In the genomic region with DNA sequence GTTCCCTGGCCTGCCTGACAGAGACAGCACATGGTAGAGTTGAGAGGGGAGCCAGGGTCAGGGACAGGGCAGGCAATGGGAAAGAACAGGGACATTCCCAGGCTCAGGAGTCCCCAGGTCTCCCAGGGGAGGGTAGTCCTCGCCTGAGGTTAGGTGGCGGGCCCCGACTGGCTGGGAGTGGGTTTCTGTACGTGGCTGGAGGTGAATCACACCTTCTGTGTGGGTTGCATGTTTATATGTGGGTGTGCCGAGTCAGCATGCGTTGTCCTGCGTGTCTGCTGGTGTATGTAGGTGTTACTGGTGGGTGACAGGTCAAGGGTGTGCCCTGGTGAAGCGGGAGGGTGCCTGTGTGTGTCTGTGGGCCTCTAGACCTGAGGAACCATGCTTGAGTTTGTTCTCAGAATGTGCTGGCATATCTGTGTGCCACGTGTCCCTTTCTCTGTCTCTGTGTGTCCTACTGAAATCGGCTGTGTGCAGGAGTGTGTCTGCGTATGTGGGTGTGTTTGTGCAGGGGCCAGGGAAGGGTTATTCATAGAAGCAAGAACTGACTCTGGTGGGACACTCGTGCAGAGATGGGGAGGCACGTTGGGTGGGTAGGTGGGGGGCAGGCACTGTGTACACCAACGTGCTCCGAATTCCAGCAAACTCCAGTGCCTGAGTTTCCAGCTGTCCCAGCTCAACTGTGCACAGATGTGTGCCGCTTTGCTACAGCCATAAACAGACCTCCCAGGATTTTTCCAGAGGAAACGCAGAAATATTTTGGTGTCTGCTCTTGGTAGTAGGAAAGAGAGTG, we compare ENCODE assay signal across 1 cellular context.
TF ChIP-seq lines count a peak whose summit lies in the region.

No MANE protein-coding gene starts in this region.

TF ChIP-seq in HepG2, 621 proteins besides CTCF, POLR2A, EP300 and RAD21 (continued from another document and continues in another):
- TF ChIP-seq, protein P1, sequence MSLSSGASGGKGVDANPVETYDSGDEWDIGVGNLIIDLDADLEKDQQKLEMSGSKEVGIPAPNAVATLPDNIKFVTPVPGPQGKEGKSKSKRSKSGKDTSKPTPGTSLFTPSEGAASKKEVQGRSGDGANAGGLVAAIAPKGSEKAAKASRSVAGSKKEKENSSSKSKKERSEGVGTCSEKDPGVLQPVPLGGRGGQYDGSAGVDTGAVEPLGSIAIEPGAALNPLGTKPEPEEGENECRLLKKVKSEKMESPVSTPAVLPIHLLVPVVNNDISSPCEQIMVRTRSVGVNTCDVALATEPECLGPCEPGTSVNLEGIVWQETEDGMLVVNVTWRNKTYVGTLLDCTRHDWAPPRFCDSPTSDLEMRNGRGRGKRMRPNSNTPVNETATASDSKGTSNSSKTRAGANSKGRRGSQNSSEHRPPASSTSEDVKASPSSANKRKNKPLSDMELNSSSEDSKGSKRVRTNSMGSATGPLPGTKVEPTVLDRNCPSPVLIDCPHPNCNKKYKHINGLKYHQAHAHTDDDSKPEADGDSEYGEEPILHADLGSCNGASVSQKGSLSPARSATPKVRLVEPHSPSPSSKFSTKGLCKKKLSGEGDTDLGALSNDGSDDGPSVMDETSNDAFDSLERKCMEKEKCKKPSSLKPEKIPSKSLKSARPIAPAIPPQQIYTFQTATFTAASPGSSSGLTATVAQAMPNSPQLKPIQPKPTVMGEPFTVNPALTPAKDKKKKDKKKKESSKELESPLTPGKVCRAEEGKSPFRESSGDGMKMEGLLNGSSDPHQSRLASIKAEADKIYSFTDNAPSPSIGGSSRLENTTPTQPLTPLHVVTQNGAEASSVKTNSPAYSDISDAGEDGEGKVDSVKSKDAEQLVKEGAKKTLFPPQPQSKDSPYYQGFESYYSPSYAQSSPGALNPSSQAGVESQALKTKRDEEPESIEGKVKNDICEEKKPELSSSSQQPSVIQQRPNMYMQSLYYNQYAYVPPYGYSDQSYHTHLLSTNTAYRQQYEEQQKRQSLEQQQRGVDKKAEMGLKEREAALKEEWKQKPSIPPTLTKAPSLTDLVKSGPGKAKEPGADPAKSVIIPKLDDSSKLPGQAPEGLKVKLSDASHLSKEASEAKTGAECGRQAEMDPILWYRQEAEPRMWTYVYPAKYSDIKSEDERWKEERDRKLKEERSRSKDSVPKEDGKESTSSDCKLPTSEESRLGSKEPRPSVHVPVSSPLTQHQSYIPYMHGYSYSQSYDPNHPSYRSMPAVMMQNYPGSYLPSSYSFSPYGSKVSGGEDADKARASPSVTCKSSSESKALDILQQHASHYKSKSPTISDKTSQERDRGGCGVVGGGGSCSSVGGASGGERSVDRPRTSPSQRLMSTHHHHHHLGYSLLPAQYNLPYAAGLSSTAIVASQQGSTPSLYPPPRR (CRISPR knock-in tag; IDR thresholded peaks at IDR 0.05; ENCODE audit: borderline replicate concordance): no peak; the same call in 1 of the 2 replicates
- TF ChIP-seq NR2F1 (CRISPR knock-in tag; IDR thresholded peaks at IDR 0.05): no peak
- TF ChIP-seq, protein P2, sequence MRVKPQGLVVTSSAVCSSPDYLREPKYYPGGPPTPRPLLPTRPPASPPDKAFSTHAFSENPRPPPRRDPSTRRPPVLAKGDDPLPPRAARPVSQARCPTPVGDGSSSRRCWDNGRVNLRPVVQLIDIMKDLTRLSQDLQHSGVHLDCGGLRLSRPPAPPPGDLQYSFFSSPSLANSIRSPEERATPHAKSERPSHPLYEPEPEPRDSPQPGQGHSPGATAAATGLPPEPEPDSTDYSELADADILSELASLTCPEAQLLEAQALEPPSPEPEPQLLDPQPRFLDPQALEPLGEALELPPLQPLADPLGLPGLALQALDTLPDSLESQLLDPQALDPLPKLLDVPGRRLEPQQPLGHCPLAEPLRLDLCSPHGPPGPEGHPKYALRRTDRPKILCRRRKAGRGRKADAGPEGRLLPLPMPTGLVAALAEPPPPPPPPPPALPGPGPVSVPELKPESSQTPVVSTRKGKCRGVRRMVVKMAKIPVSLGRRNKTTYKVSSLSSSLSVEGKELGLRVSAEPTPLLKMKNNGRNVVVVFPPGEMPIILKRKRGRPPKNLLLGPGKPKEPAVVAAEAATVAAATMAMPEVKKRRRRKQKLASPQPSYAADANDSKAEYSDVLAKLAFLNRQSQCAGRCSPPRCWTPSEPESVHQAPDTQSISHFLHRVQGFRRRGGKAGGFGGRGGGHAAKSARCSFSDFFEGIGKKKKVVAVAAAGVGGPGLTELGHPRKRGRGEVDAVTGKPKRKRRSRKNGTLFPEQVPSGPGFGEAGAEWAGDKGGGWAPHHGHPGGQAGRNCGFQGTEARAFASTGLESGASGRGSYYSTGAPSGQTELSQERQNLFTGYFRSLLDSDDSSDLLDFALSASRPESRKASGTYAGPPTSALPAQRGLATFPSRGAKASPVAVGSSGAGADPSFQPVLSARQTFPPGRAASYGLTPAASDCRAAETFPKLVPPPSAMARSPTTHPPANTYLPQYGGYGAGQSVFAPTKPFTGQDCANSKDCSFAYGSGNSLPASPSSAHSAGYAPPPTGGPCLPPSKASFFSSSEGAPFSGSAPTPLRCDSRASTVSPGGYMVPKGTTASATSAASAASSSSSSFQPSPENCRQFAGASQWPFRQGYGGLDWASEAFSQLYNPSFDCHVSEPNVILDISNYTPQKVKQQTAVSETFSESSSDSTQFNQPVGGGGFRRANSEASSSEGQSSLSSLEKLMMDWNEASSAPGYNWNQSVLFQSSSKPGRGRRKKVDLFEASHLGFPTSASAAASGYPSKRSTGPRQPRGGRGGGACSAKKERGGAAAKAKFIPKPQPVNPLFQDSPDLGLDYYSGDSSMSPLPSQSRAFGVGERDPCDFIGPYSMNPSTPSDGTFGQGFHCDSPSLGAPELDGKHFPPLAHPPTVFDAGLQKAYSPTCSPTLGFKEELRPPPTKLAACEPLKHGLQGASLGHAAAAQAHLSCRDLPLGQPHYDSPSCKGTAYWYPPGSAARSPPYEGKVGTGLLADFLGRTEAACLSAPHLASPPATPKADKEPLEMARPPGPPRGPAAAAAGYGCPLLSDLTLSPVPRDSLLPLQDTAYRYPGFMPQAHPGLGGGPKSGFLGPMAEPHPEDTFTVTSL (CRISPR knock-in tag; IDR thresholded peaks at IDR 0.05; ENCODE audit: borderline replicate concordance): peak; percentile 56; the same call in 1 of the 2 replicates
- TF ChIP-seq HNRNPL (IDR thresholded peaks at IDR 0.05; ENCODE audit: low read depth, low read length): 0 out of 2 replicates have a peak, but pooled peaks have one; percentile 18
- TF ChIP-seq, protein P3, sequence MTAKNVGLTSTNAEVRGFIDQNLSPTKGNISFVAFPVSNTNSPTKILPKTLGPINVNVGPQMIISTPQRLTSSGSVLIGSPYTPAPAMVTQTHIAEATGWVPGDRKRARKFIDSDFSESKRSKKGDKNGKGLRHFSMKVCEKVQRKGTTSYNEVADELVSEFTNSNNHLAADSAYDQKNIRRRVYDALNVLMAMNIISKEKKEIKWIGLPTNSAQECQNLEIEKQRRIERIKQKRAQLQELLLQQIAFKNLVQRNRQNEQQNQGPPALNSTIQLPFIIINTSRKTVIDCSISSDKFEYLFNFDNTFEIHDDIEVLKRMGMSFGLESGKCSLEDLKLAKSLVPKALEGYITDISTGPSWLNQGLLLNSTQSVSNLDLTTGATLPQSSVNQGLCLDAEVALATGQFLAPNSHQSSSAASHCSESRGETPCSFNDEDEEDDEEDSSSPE (CRISPR knock-in tag; IDR thresholded peaks at IDR 0.05): no peak
- TF ChIP-seq NR1H2 (CRISPR knock-in tag; IDR thresholded peaks at IDR 0.05; ENCODE audit: borderline replicate concordance, low read depth): no peak
- TF ChIP-seq HES4 (CRISPR knock-in tag; IDR thresholded peaks at IDR 0.05; ENCODE audit: borderline replicate concordance): 0 out of 2 replicates have a peak, but pooled peaks have one; percentile 70
- TF ChIP-seq, protein P4, sequence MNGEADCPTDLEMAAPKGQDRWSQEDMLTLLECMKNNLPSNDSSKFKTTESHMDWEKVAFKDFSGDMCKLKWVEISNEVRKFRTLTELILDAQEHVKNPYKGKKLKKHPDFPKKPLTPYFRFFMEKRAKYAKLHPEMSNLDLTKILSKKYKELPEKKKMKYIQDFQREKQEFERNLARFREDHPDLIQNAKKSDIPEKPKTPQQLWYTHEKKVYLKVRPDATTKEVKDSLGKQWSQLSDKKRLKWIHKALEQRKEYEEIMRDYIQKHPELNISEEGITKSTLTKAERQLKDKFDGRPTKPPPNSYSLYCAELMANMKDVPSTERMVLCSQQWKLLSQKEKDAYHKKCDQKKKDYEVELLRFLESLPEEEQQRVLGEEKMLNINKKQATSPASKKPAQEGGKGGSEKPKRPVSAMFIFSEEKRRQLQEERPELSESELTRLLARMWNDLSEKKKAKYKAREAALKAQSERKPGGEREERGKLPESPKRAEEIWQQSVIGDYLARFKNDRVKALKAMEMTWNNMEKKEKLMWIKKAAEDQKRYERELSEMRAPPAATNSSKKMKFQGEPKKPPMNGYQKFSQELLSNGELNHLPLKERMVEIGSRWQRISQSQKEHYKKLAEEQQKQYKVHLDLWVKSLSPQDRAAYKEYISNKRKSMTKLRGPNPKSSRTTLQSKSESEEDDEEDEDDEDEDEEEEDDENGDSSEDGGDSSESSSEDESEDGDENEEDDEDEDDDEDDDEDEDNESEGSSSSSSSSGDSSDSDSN (CRISPR knock-in tag; IDR thresholded peaks at IDR 0.05): 0 out of 2 replicates have a peak, but pooled peaks have one; percentile 44
- TF ChIP-seq ZNF619 (CRISPR knock-in tag; IDR thresholded peaks at IDR 0.05): peak; percentile 20; the same call in 1 of the 2 replicates
- TF ChIP-seq, protein P5, sequence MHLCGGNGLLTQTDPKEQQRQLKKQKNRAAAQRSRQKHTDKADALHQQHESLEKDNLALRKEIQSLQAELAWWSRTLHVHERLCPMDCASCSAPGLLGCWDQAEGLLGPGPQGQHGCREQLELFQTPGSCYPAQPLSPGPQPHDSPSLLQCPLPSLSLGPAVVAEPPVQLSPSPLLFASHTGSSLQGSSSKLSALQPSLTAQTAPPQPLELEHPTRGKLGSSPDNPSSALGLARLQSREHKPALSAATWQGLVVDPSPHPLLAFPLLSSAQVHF (CRISPR knock-in tag; IDR thresholded peaks at IDR 0.05): no peak
- 0 out of 2 replicates have a peak, but pooled peaks have one; percentile 38 for TF ChIP-seq TARDBP (CRISPR knock-in tag; IDR thresholded peaks at IDR 0.05)
- no peak for TF ChIP-seq KDM4B (CRISPR knock-in tag; IDR thresholded peaks at IDR 0.05)
- TF ChIP-seq KMT2B (CRISPR knock-in tag; IDR thresholded peaks at IDR 0.05): no peak
- TF ChIP-seq ZSCAN22 (CRISPR knock-in tag; IDR thresholded peaks at IDR 0.05): no peak
- 0 out of 2 replicates have a peak, but pooled peaks have one; percentile 20 for TF ChIP-seq FOXK2 (IDR thresholded peaks at IDR 0.05)
- TF ChIP-seq NCOR1 (IDR thresholded peaks at IDR 0.05; ENCODE audit: borderline replicate concordance, low read length): peak; percentile 15; the same call in 1 of the 2 replicates
- peak; percentile 36; the same call in 1 of the 2 replicates for TF ChIP-seq ZNF839 (CRISPR knock-in tag; IDR thresholded peaks at IDR 0.05; ENCODE audit: borderline replicate concordance)
- no peak for TF ChIP-seq RFXAP (CRISPR knock-in tag; IDR thresholded peaks at IDR 0.05; ENCODE audit: borderline replicate concordance)
- TF ChIP-seq, protein P6, sequence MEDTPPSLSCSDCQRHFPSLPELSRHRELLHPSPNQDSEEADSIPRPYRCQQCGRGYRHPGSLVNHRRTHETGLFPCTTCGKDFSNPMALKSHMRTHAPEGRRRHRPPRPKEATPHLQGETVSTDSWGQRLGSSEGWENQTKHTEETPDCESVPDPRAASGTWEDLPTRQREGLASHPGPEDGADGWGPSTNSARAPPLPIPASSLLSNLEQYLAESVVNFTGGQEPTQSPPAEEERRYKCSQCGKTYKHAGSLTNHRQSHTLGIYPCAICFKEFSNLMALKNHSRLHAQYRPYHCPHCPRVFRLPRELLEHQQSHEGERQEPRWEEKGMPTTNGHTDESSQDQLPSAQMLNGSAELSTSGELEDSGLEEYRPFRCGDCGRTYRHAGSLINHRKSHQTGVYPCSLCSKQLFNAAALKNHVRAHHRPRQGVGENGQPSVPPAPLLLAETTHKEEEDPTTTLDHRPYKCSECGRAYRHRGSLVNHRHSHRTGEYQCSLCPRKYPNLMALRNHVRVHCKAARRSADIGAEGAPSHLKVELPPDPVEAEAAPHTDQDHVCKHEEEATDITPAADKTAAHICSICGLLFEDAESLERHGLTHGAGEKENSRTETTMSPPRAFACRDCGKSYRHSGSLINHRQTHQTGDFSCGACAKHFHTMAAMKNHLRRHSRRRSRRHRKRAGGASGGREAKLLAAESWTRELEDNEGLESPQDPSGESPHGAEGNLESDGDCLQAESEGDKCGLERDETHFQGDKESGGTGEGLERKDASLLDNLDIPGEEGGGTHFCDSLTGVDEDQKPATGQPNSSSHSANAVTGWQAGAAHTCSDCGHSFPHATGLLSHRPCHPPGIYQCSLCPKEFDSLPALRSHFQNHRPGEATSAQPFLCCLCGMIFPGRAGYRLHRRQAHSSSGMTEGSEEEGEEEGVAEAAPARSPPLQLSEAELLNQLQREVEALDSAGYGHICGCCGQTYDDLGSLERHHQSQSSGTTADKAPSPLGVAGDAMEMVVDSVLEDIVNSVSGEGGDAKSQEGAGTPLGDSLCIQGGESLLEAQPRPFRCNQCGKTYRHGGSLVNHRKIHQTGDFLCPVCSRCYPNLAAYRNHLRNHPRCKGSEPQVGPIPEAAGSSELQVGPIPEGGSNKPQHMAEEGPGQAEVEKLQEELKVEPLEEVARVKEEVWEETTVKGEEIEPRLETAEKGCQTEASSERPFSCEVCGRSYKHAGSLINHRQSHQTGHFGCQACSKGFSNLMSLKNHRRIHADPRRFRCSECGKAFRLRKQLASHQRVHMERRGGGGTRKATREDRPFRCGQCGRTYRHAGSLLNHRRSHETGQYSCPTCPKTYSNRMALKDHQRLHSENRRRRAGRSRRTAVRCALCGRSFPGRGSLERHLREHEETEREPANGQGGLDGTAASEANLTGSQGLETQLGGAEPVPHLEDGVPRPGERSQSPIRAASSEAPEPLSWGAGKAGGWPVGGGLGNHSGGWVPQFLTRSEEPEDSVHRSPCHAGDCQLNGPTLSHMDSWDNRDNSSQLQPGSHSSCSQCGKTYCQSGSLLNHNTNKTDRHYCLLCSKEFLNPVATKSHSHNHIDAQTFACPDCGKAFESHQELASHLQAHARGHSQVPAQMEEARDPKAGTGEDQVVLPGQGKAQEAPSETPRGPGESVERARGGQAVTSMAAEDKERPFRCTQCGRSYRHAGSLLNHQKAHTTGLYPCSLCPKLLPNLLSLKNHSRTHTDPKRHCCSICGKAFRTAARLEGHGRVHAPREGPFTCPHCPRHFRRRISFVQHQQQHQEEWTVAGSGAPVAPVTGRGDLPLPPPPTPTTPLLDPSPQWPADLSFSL (CRISPR knock-in tag; IDR thresholded peaks at IDR 0.05): no peak
- TF ChIP-seq KLF13 (CRISPR knock-in tag; IDR thresholded peaks at IDR 0.05): peak; percentile 66; the same call in 1 of the 2 replicates
- TF ChIP-seq, protein P7, sequence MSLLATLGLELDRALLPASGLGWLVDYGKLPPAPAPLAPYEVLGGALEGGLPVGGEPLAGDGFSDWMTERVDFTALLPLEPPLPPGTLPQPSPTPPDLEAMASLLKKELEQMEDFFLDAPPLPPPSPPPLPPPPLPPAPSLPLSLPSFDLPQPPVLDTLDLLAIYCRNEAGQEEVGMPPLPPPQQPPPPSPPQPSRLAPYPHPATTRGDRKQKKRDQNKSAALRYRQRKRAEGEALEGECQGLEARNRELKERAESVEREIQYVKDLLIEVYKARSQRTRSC (CRISPR knock-in tag; IDR thresholded peaks at IDR 0.05; ENCODE audit: low read depth): no peak
- TF ChIP-seq ATF7 (IDR thresholded peaks at IDR 0.05): no peak
- TF ChIP-seq ATF7 (CRISPR knock-in tag; IDR thresholded peaks at IDR 0.05): no peak
- no peak for TF ChIP-seq ZNF430 (CRISPR knock-in tag; IDR thresholded peaks at IDR 0.05)
